ENCODE assay signal across 1 cellular context in genomic region chr7:75756340-75757297, GRCh38.
TF ChIP-seq lines count a peak whose summit lies in the region.

No MANE protein-coding gene starts in this region.

TF ChIP-seq in K562, 482 proteins besides CTCF, POLR2A, EP300 and RAD21:
- TF ChIP-seq USF1 (CRISPR knock-in tag; IDR thresholded peaks at IDR 0.05), result no peak
- peak; percentile 59; the same call in 1 of the 2 replicates for TF ChIP-seq SMC3 (conservative IDR thresholded peaks at IDR 0.05; ENCODE audit: insufficient read depth, low read depth, low read length)
- TF ChIP-seq CTCFL (IDR thresholded peaks at IDR 0.05; ENCODE audit: borderline replicate concordance, insufficient read depth, low read depth, low read length, poor library complexity, severe bottlenecking), result peak; percentile 59
- peak; percentile 38 for TF ChIP-seq ZNF121 (CRISPR knock-in tag; conservative IDR thresholded peaks at IDR 0.05)
